17 cellular contexts compared by ENCODE assay signal in genomic region chr4:87089368-87089767, GRCh38.
DNase-seq lines count a peak whose midpoint lies in the region; ATAC-seq and TF ChIP-seq lines count a peak whose summit lies in the region.
"Had no signal": no experiment of that assay in that cellular context is flagged by ENCODE, and none has a peak within 500 bp of the region (broad histone marks: within the 10 kb centered on the region; RNA-seq: fewer than 3 reads in every experiment).

No MANE protein-coding gene starts in this region.

- ATAC-seq in PC-3: peak; percentile 19
- no peak for ATAC-seq in gastrocnemius medialis
- ATAC-seq: GM12878; Panc1; stimulated activated effector memory CD8-positive, alpha-beta T cell treated with anti-CD3 and anti-CD28 coated beads, Interleukin-12 subunit alpha, Interleukin-12 subunit beta, amount 100 ng/mL, for 72 hours had no signal

- no peaks in the 10 kb centered on the region for H3K9me2 ChIP-seq in PC-3 (replicated peaks; ENCODE audit: low read length)

- BruUV-seq in PC-3 (replicated peaks; lab: Mats Ljungman, UMichigan): no TSS peak

- H3K4me3 ChIP-seq in PC-3 (ENCODE audit: low read length) (no peak overlapping the region), kidney epithelial cell (ENCODE audit: low read depth, low read length) (no peak overlapping the region), gastrocnemius medialis (no peak overlapping the region)
- H3K4me3 ChIP-seq: GM12878 had no signal

- DNase-seq in DMS53 (lab: John Stamatoyannopoulos, UW) (peak; percentile 44), PC-3 (peak; percentile 41), kidney epithelial cell (ENCODE audit: low read depth) (peak; percentile 54), gastrocnemius medialis (no peak), NCI-H1694 (lab: John Stamatoyannopoulos, UW) (no peak), NCI-H82 treated with DMSO at 0.1 percent for 48 hours (lab: John Stamatoyannopoulos, UW; ENCODE audit: unreplicated experiment) (no peak), GM13977 (ENCODE audit: low spot score) (no peak)
- DNase-seq: activated naive CD8-positive, alpha-beta T cell treated with anti-CD3 and anti-CD28 coated beads for 36 hours; H7; islet precursor cell; NCI-H1436; NCI-H82; nucleus accumbens; right cardiac atrium had no signal

- POLR2A ChIA-PET in PC-3 (lab: Charles Lee; ENCODE audit: unreplicated experiment): interaction anchor here (0.6 to 1.1 kb wide), 2 partner anchors 15 to 154 kb away, joined by 3 to 4 read pairs; partner anchors contain the start of gene AFF1

- H3K27ac ChIP-seq in PC-3 (ENCODE audit: low read length): no peak overlapping the region
- H3K27ac ChIP-seq in gastrocnemius medialis: peak overlapping the region; percentile 39 to 91 (median 82)

- no peaks in the 10 kb centered on the region for H3K79me2 ChIP-seq in PC-3 (ENCODE audit: low read length)

- H3K4me1 ChIP-seq in PC-3 (ENCODE audit: insufficient read depth, low read length) (peaks cover 48% of the 10 kb centered on the region), gastrocnemius medialis (peaks cover 60 to 65% of the 10 kb centered on the region in 2 donors)

- peak overlapping the region; percentile 13; the same call in 1 of the 2 replicates for H3K4me2 ChIP-seq in PC-3 (ENCODE audit: low read length)

- no peaks in the 10 kb centered on the region for H4K20me1 ChIP-seq in PC-3 (ENCODE audit: low read length)

- H3F3A ChIP-seq in PC-3 (ENCODE audit: low read length, unreplicated experiment): peaks cover 6% of the 10 kb centered on the region

- no peak for TF ChIP-seq POLR2A in gastrocnemius medialis (IDR thresholded peaks at IDR 0.05)

- no peak overlapping the region for H3K9ac ChIP-seq in PC-3 (ENCODE audit: low read length)

- in situ Hi-C loops in gastrocnemius medialis (cut with MboI; ENCODE audit: low sequenced_read_pairs in 4 of 4) (no loop called here), GM13977 (cut with MboI; ENCODE audit: low pct_unique_long_range_greater_than_20kb, low sequenced_read_pairs, unreplicated experiment) (no loop called here)

- no peak overlapping the region for H2AFZ ChIP-seq in PC-3 (ENCODE audit: low read length)

- H3K27me3 ChIP-seq in PC-3 (ENCODE audit: low read length): no peaks in the 10 kb centered on the region
- H3K27me3 ChIP-seq in kidney epithelial cell (ENCODE audit: control insufficient read depth, insufficient read depth, low read length): no peaks in the 10 kb centered on the region
- no peaks in the 10 kb centered on the region for H3K27me3 ChIP-seq in gastrocnemius medialis

- CTCF ChIA-PET in PC-3 (lab: Charles Lee): interaction anchor here (1.2 kb wide), 2 partner anchors 155 to 167 kb away, joined by 4 to 9 read pairs; partner anchors contain the start of gene AFF1

- intact Hi-C loops in PC-3 (cut with micrococcal nuclease): no loop called here
- intact Hi-C loops in gastrocnemius medialis (cut with DNase I; ENCODE audit: low total_unique reads): loop anchor here (5.0 kb wide), 1 partner anchor 597 kb away; no protein-coding TSS in a partner anchor

- H3K9me3 ChIP-seq in PC-3 (ENCODE audit: low read length) (no peaks in the 10 kb centered on the region), gastrocnemius medialis (no peaks in the 10 kb centered on the region)

- no peak for TF ChIP-seq CTCF in PC-3 (conservative IDR thresholded peaks at IDR 0.05; ENCODE audit: low read depth, low read length)
- no peak for TF ChIP-seq CTCF in kidney epithelial cell (IDR thresholded peaks at IDR 0.05; ENCODE audit: insufficient read depth, low read length, poor library complexity, severe bottlenecking)
- TF ChIP-seq CTCF in gastrocnemius medialis (IDR thresholded peaks at IDR 0.05 in 4 of 5, conservative IDR thresholded peaks at IDR 0.05 in 1 of 5): no peak
- TF ChIP-seq CTCF in GM13977 (IDR thresholded peaks at IDR 0.05; ENCODE audit: extremely low read depth, insufficient read depth, missing control alignments): no peak

- H3K36me3 ChIP-seq in PC-3 (ENCODE audit: low read depth, low read length) (peaks cover 6% of the 10 kb centered on the region; the same call in 1 of the 2 replicates), kidney epithelial cell (ENCODE audit: control insufficient read depth, insufficient read depth, low read length) (no peaks in the 10 kb centered on the region), gastrocnemius medialis (peaks cover 0 to 21% of the 10 kb centered on the region in 2 donors)

Comparison
In these comparisons a context has a peak if more than half of its experiments do, and no peak if none do; other contexts are left out.
1. DNase-seq: peak in DMS53 (single experiment), PC-3 (single experiment) and kidney epithelial cell (single experiment); none in gastrocnemius medialis (0 of 2), NCI-H1694 (single experiment), NCI-H82 treated with DMSO at 0.1 percent for 48 hours (single experiment) and GM13977 (single experiment).